ENCODE assay signal across 15 cellular contexts in genomic region chr2:73925033-73925704, GRCh38. TPM values are rescaled to one million over a fixed set of nuclear protein-coding genes. Genes with fewer than 3 reads are reported as not detected.
A peak's percentile ranks its signal among the peaks of the same experiment; 100 is the strongest.
DNase-seq lines count a peak whose midpoint lies in the region; ATAC-seq and TF ChIP-seq lines count a peak whose summit lies in the region.
"Had no signal": no experiment of that assay in that cellular context is flagged by ENCODE, and none has a peak within 500 bp of the region (broad histone marks: within the 10 kb centered on the region; RNA-seq: fewer than 3 reads in every experiment).

No MANE protein-coding gene starts in this region.

- peaks cover 12% of the 10 kb centered on the region for H3K36me3 Mint-ChIP-seq in CD8-positive, alpha-beta T cell

- WGBS in mesendoderm (ENCODE audit: extremely low coverage, insufficient coverage, low lambda C conversion rate) = no CpG with 5 or more reads among the region's 7 CpGs
- 85% methylated on average over 7 of the region's 7 CpGs for WGBS in right cardiac atrium

- H3K23ac ChIP-seq in mesendoderm (ENCODE audit: low read length) = no peak overlapping the region

- no peak overlapping the region for H3K27ac ChIP-seq in CD8-positive, alpha-beta T cell (ENCODE audit: low read depth, low read length)
- H3K27ac ChIP-seq in HCT116 (ENCODE audit: low read depth, low read length) (no peak overlapping the region), RWPE2 (ENCODE audit: poor library complexity, severe bottlenecking) (peak overlapping the region; percentile 82), mesendoderm (ENCODE audit: low read depth, low read length) (no peak overlapping the region), right cardiac atrium (ENCODE audit: low read length) (no peak overlapping the region)

- no peaks in the 10 kb centered on the region for H3K9me3 Mint-ChIP-seq in CD8-positive, alpha-beta T cell
- H3K9me3 Mint-ChIP-seq: stimulated activated naive CD8-positive, alpha-beta T cell treated with anti-CD3 and anti-CD28 coated beads, Interleukin-15, amount 100 ng/mL, for 72 hours had no signal

- no peak overlapping the region for H2BK5ac ChIP-seq in mesendoderm (ENCODE audit: low read length)

- no peak overlapping the region for H3K56ac ChIP-seq in mesendoderm (ENCODE audit: low read length)

- no peak for TF ChIP-seq POLR2A in HCT116 (IDR thresholded peaks at IDR 0.05; ENCODE audit: borderline replicate concordance, extremely low read depth, insufficient read depth, insufficient read length)

- peaks cover 38% of the 10 kb centered on the region for H3K4me1 Mint-ChIP-seq in CD8-positive, alpha-beta T cell (ENCODE audit: low read depth)

- TF ChIP-seq RAD21 in HCT116 (IDR thresholded peaks at IDR 0.05; ENCODE audit: low read depth) = no peak

- no peak overlapping the region for H3K4ac ChIP-seq in mesendoderm (ENCODE audit: low read depth, low read length)

- H3K79me1 ChIP-seq in mesendoderm (ENCODE audit: low read length) = peaks cover 13% of the 10 kb centered on the region

- RAD21 ChIA-PET in HCT116 (lab: Charles Lee; ENCODE audit: low non-redundant PET in 1 of 2, low total read pairs in 2 of 2, uncharacterized antibody in 2 of 2, unreplicated experiment in 2 of 2) = no interaction called here

- H3K9ac ChIP-seq in HCT116 (ENCODE audit: low read length) (no peak overlapping the region), mesendoderm (ENCODE audit: low read length) (no peak overlapping the region)

- peak overlapping the region; percentile 82; the same call in 1 of the 2 replicates for H3K4me2 ChIP-seq in HCT116 (ENCODE audit: low read length)
- H3K4me2 ChIP-seq in mesendoderm (ENCODE audit: low read length) = no peak overlapping the region

- H2AFZ ChIP-seq in HCT116 (ENCODE audit: low read depth, low read length, poor library complexity, severe bottlenecking) = peak overlapping the region; percentile 6

- peak overlapping the region; percentile 31 for H4K8ac ChIP-seq in mesendoderm (ENCODE audit: low read depth, low read length)

- H3K27me3 ChIP-seq in CD8-positive, alpha-beta T cell (ENCODE audit: insufficient read depth, low read length) = no peaks in the 10 kb centered on the region
- H3K27me3 ChIP-seq in HCT116 (ENCODE audit: insufficient read depth, low read length) (no peaks in the 10 kb centered on the region), RWPE2 (ENCODE audit: insufficient read depth, poor library complexity, severe bottlenecking) (no peaks in the 10 kb centered on the region), mesendoderm (ENCODE audit: insufficient read depth, low read length, poor library complexity) (no peaks in the 10 kb centered on the region), right cardiac atrium (ENCODE audit: control insufficient read depth, insufficient read depth) (no peaks in the 10 kb centered on the region)

- intact Hi-C loops in CD8-positive, alpha-beta T cell (cut with DNase I, micrococcal nuclease) = loop anchor here (5.0 to 10.0 kb wide), 5 partner anchors 272 to 690 kb away; partner anchors contain the start of genes CCT7 (in 1 of the 2), MTHFD2 (in 1 of the 2), PCGF1 (in 1 of the 2) and PRADC1 (in 1 of the 2)
- intact Hi-C loops in HCT116 (cut with micrococcal nuclease) (no loop called here), right cardiac atrium (cut with DNase I) (loop anchor here in 2 of 4 donors (10.0 kb wide), 2 partner anchors 60 to 100 kb away; partner anchors contain the start of genes STAMBP (in 1 of the 2) and TET3 (in 1 of the 2)), left ventricle myocardium superior (cut with micrococcal nuclease) (no loop called here)

- H2BK120ac ChIP-seq in mesendoderm (ENCODE audit: low read depth, low read length) = no peak overlapping the region

- no peak overlapping the region for H2AK5ac ChIP-seq in mesendoderm (ENCODE audit: low read length)

- H3K79me2 ChIP-seq in HCT116 (ENCODE audit: insufficient read depth, low read length) = peaks cover 35% of the 10 kb centered on the region
- H3K79me2 ChIP-seq in mesendoderm (ENCODE audit: control insufficient read depth, insufficient read depth, low read length) = peaks cover 26% of the 10 kb centered on the region

- no peak overlapping the region for H3K4me3 ChIP-seq in CD8-positive, alpha-beta T cell (ENCODE audit: low read depth, low read length)
- H3K4me3 ChIP-seq in HCT116 (replicated peaks in 1 of 2; ENCODE audit: low read depth in 1 of 2, low read length in 2 of 2) = no peak overlapping the region
- no peak overlapping the region for H3K4me3 ChIP-seq in RWPE2 (ENCODE audit: severe bottlenecking)
- no peak overlapping the region for H3K4me3 ChIP-seq in mesendoderm (ENCODE audit: low read length)
- no peak overlapping the region for H3K4me3 ChIP-seq in right cardiac atrium (ENCODE audit: low read length)
- H3K4me3 ChIP-seq: left lung had no signal

- no peak overlapping the region for H3K27ac Mint-ChIP-seq in CD8-positive, alpha-beta T cell

- peak overlapping the region; percentile 15 for H3K4me3 Mint-ChIP-seq in CD8-positive, alpha-beta T cell
- H3K4me3 Mint-ChIP-seq: T-helper 17 cell had no signal

- no peak for DNase-seq in CD8-positive, alpha-beta T cell
- DNase-seq in HCT116 (ENCODE audit: low read depth, low spot score) (peak; percentile 19), RWPE2 (ENCODE audit: low spot score) (no peak), mesendoderm (no peak), right cardiac atrium (no peak), SW 1271 (lab: John Stamatoyannopoulos, UW) (no peak), left ventricle myocardium superior (no peak), ureter (ENCODE audit: low spot score) (no peak)
- DNase-seq: activated CD8-positive, alpha-beta memory T cell treated with anti-CD3 and anti-CD28 coated beads, Interleukin-2, amount 10 ng/mL, durations not matched to agents 7 days and 5 days; dorsolateral prefrontal cortex; left lung; NCI-H524 treated with DMSO at 0.1 percent for 48 hours; posterior cingulate gyrus; T-helper 17 cell had no signal

- ATAC-seq in CD8-positive, alpha-beta T cell = no peak
- ATAC-seq in HCT116 (no peak), RWPE2 (ENCODE audit: low read depth) (no peak), right cardiac atrium (no peak), left ventricle myocardium superior (no peak)
- ATAC-seq: activated CD8-positive, alpha-beta memory T cell treated with anti-CD3 and anti-CD28 coated beads, Interleukin-2, amount 10 ng/mL, durations not matched to agents 7 days and 5 days; left lung; stimulated activated naive CD8-positive, alpha-beta T cell treated with anti-CD3 and anti-CD28 coated beads, Interleukin-15, amount 100 ng/mL, for 72 hours; T-helper 17 cell had no signal

- no peaks in the 10 kb centered on the region for H3K27me3 Mint-ChIP-seq in CD8-positive, alpha-beta T cell (ENCODE audit: low read depth)
- H3K27me3 Mint-ChIP-seq: stimulated activated naive CD8-positive, alpha-beta T cell treated with anti-CD3 and anti-CD28 coated beads, Interleukin-15, amount 100 ng/mL, for 72 hours; T-helper 17 cell had no signal

- H4K20me1 ChIP-seq in HCT116 (ENCODE audit: insufficient read depth) = 0 out of 2 replicates have a peak, but pooled peaks cover 4% of the 10 kb centered on the region

- CTCF ChIA-PET in CD8-positive, alpha-beta T cell (lab: Charles Lee) = interaction anchor here (1.0 to 1.4 kb wide), 2 partner anchors 17 to 62 kb away, joined by 3 to 4 read pairs; no protein-coding TSS in a partner anchor
- CTCF ChIA-PET in HCT116 (lab: Charles Lee) = no interaction called here

- no peak overlapping the region for H3K18ac ChIP-seq in mesendoderm (ENCODE audit: low read length)

- no peaks in the 10 kb centered on the region for H3K9me2 ChIP-seq in HCT116 (ENCODE audit: insufficient read depth)

- H2BK15ac ChIP-seq in mesendoderm (replicated peaks; ENCODE audit: low read depth) = no peak overlapping the region

- H3K4me1 ChIP-seq in CD8-positive, alpha-beta T cell (ENCODE audit: insufficient read depth, low read length) = peaks cover 32% of the 10 kb centered on the region
- H3K4me1 ChIP-seq in HCT116 (ENCODE audit: control insufficient read depth in 1 of 2, insufficient read depth in 2 of 2, low read length in 2 of 2) (peaks cover 13 to 27% of the 10 kb centered on the region in 2 experiments; a peak in 3 of 4 replicates), RWPE2 (ENCODE audit: insufficient read depth, poor library complexity, severe bottlenecking) (peaks cover 39% of the 10 kb centered on the region), mesendoderm (ENCODE audit: control insufficient read depth, low read depth, low read length) (peaks cover 2% of the 10 kb centered on the region), right cardiac atrium (ENCODE audit: control insufficient read depth, insufficient read depth, low read length) (peaks cover 6% of the 10 kb centered on the region)

- no peak overlapping the region for H4K5ac ChIP-seq in mesendoderm (ENCODE audit: low read length)

- POLR2A ChIA-PET in CD8-positive, alpha-beta T cell (lab: Charles Lee) = no interaction called here
- POLR2A ChIA-PET in HCT116 (lab: Charles Lee) = no interaction called here

- no peaks in the 10 kb centered on the region for H3K9me3 ChIP-seq in CD8-positive, alpha-beta T cell (ENCODE audit: low read length)
- H3K9me3 ChIP-seq in HCT116 (ENCODE audit: control insufficient read depth in 1 of 2, insufficient read depth in 1 of 2, low read depth in 1 of 2, low read length in 2 of 2) (no peaks in the 10 kb centered on the region), RWPE2 (ENCODE audit: severe bottlenecking) (no peaks in the 10 kb centered on the region), right cardiac atrium (ENCODE audit: control insufficient read depth, low read length) (no peaks in the 10 kb centered on the region)
- H3K9me3 ChIP-seq: left lung had no signal

- no peaks in the 10 kb centered on the region for H3K36me3 ChIP-seq in CD8-positive, alpha-beta T cell (ENCODE audit: insufficient read depth, low read length)
- no peaks in the 10 kb centered on the region for H3K36me3 ChIP-seq in HCT116 (ENCODE audit: control insufficient read depth in 1 of 2, insufficient read depth in 2 of 2, low read length in 2 of 2)
- H3K36me3 ChIP-seq in RWPE2 (ENCODE audit: low read depth) = peaks cover 14% of the 10 kb centered on the region
- H3K36me3 ChIP-seq in mesendoderm (ENCODE audit: control insufficient read depth, insufficient read depth, low read length) = no peaks in the 10 kb centered on the region
- H3K36me3 ChIP-seq: left lung had no signal

- no peak for TF ChIP-seq CTCF in CD8-positive, alpha-beta T cell (IDR thresholded peaks at IDR 0.05)
- TF ChIP-seq CTCF in HCT116 (IDR thresholded peaks at IDR 0.05 in 2 of 3, conservative IDR thresholded peaks at IDR 0.05 in 1 of 3; ENCODE audit: borderline replicate concordance in 1 of 3, insufficient read depth in 1 of 3, low read depth in 2 of 3, low read length in 2 of 3) = no peak
- TF ChIP-seq CTCF in RWPE2 (IDR thresholded peaks at IDR 0.05; ENCODE audit: poor library complexity, severe bottlenecking) = no peak

- BruUV-seq in HCT116 (replicated peaks; lab: Mats Ljungman, UMichigan) = no TSS peak

RNA-seq across cellular contexts. Expression of gene DGUOK, which starts 1.5 kb away (rescaled TPM):
- total RNA-seq in CD8-positive, alpha-beta T cell = 10 to 100 TPM; 29.0 to 31.8 TPM
- total RNA-seq in HCT116 (2021; ENCODE audit: unreplicated experiment) (100 TPM), right cardiac atrium (10 to 100 TPM; 20.2 to 29.0 (median 26.7) TPM), left ventricle myocardium superior (18.1 TPM), ureter (63.3 TPM)
- 64.2 and 88.2 TPM in 2 replicates for polyA plus RNA-seq in HCT116 (2012)
- polyA plus RNA-seq in mesendoderm (2013, experiment 1 of 2) = 137 TPM
- 137 TPM for polyA plus RNA-seq in mesendoderm (2013, experiment 2 of 2)
- polyA plus RNA-seq in right cardiac atrium = 47.4 TPM

RNA-seq across cellular contexts. Expression of gene ACTG2, which starts 32.4 kb away (rescaled TPM):
- total RNA-seq in CD8-positive, alpha-beta T cell = not detected
- total RNA-seq in HCT116 (2021; ENCODE audit: unreplicated experiment) (0.89 TPM), right cardiac atrium (10 to 100 TPM in 1 of 4 donors, 1 to 10 TPM in 3; 1.4 to 26.4 (median 5.2) TPM), left ventricle myocardium superior (0.32 TPM), ureter (918 TPM)
- 0.05 TPM in 1 of 2 replicates, not detected in the other for polyA plus RNA-seq in HCT116 (2012)
- 11.4 TPM for polyA plus RNA-seq in mesendoderm (2013, experiment 1 of 2)
- 12.6 TPM for polyA plus RNA-seq in mesendoderm (2013, experiment 2 of 2)
- 33.6 TPM for polyA plus RNA-seq in right cardiac atrium
- total RNA-seq: activated CD8-positive, alpha-beta memory T cell treated with anti-CD3 and anti-CD28 coated beads, Interleukin-2, amount 10 ng/mL, durations not matched to agents 7 days and 5 days; T-helper 17 cell had no signal

RNA-seq across cellular contexts. Expression of gene TET3, which starts 59.5 kb away (rescaled TPM):
- 10 to 100 TPM; 25.4 to 26.2 TPM for total RNA-seq in CD8-positive, alpha-beta T cell
- 15.4 TPM for total RNA-seq in HCT116 (2021; ENCODE audit: unreplicated experiment)
- polyA plus RNA-seq in HCT116 (2012) = 4.0 and 4.1 TPM in 2 replicates
- 7.5 TPM for polyA plus RNA-seq in mesendoderm (2013, experiment 1 of 2)
- polyA plus RNA-seq in mesendoderm (2013, experiment 2 of 2) = 6.9 TPM
- total RNA-seq in right cardiac atrium = 1 to 10 TPM; 2.5 to 3.3 (median 2.9) TPM
- polyA plus RNA-seq in right cardiac atrium = 1.1 TPM
- 3.3 TPM for total RNA-seq in left ventricle myocardium superior
- total RNA-seq in ureter = 28.7 TPM

Comparison
In these comparisons a context has a peak if more than half of its experiments do, and no peak if none do; other contexts are left out.
1. RNA of gene ACTG2, which starts 32.4 kb away (total RNA-seq): 918 TPM in ureter (single experiment); 1.4 to 26.4 TPM in right cardiac atrium, 0.89 TPM in HCT116 (single experiment), 0.32 TPM in left ventricle myocardium superior (single experiment) and not detected in CD8-positive, alpha-beta T cell; every median in the first group is over 10 times any median in the second.
2. intact Hi-C loops: an anchor here in CD8-positive, alpha-beta T cell (5.0 to 10.0 kb wide); none called in HCT116 and left ventricle myocardium superior.